ENCODE assay signal across 15 cellular contexts in genomic region chr12:10960260-10960659, GRCh38. TPM values are rescaled to one million over a fixed set of nuclear protein-coding genes. Genes with fewer than 3 reads are reported as not detected.
DNase-seq lines count a peak whose midpoint lies in the region; ATAC-seq and TF ChIP-seq lines count a peak whose summit lies in the region.
"Had no signal": no experiment of that assay in that cellular context is flagged by ENCODE, and none has a peak within 500 bp of the region (broad histone marks: within the 10 kb centered on the region; RNA-seq: fewer than 3 reads in every experiment).

No MANE protein-coding gene starts in this region.

- ATAC-seq in CD4-positive, CD25-positive, alpha-beta regulatory T cell (ENCODE audit: low read depth in 2 of 2) = peak; percentile 56 to 58
- ATAC-seq in T-cell (replicated peaks in 1 of 4) = peak; percentile 65 to 95 (median 79)
- ATAC-seq in effector memory CD8-positive, alpha-beta T cell (replicated peaks) = peak; percentile 82

- POLR2A ChIA-PET in CD4-positive, alpha-beta memory T cell (lab: Charles Lee; ENCODE audit: partially characterized antibody) = no interaction called here
- POLR2A ChIA-PET in T-cell (lab: Charles Lee) = no interaction called here

- H3K27me3 Mint-ChIP-seq in CD4-positive, CD25-positive, alpha-beta regulatory T cell = peaks cover 6% of the 10 kb centered on the region
- no peaks in the 10 kb centered on the region for H3K27me3 Mint-ChIP-seq in CD4-positive, alpha-beta memory T cell
- H3K27me3 Mint-ChIP-seq in T-cell = no peaks in the 10 kb centered on the region
- H3K27me3 Mint-ChIP-seq in effector memory CD8-positive, alpha-beta T cell = no peaks in the 10 kb centered on the region
- no peaks in the 10 kb centered on the region for H3K27me3 Mint-ChIP-seq in nephron progenitor cell (ENCODE audit: low read depth, poor library complexity)
- H3K27me3 Mint-ChIP-seq: B cell; CD8-positive, alpha-beta memory T cell had no signal

- intact Hi-C loops in CD4-positive, alpha-beta memory T cell (cut with micrococcal nuclease) = loop anchor here (1.0 kb wide), 1 partner anchor 526 kb away; no protein-coding TSS in a partner anchor
- intact Hi-C loops in adrenal gland (cut with DNase I) = no loop called here
- intact Hi-C loops in cardiac septum (cut with DNase I) = no loop called here

- peaks cover 8% of the 10 kb centered on the region for H3K4me1 ChIP-seq in CD4-positive, CD25-positive, alpha-beta regulatory T cell (ENCODE audit: control insufficient read depth, insufficient read depth, low read length, poor library complexity, severe bottlenecking)
- H3K4me1 ChIP-seq in CD4-positive, alpha-beta memory T cell (ENCODE audit: insufficient read depth, low read length) = peaks cover 19% of the 10 kb centered on the region
- H3K4me1 ChIP-seq in adrenal gland (replicated peaks in 1 of 2) = no peaks in the 10 kb centered on the region

- H3K4me3 ChIP-seq in CD4-positive, CD25-positive, alpha-beta regulatory T cell (ENCODE audit: low read depth, low read length) = no peak overlapping the region
- no peak overlapping the region for H3K4me3 ChIP-seq in CD4-positive, alpha-beta memory T cell (ENCODE audit: low read length in 2 of 2)
- H3K4me3 ChIP-seq in adrenal gland = no peak overlapping the region

- no peaks in the 10 kb centered on the region for H3K36me3 ChIP-seq in CD4-positive, CD25-positive, alpha-beta regulatory T cell (ENCODE audit: control insufficient read depth, insufficient read depth, low read length)
- H3K36me3 ChIP-seq in CD4-positive, alpha-beta memory T cell (ENCODE audit: insufficient read depth, low read length) = no peaks in the 10 kb centered on the region
- no peaks in the 10 kb centered on the region for H3K36me3 ChIP-seq in adrenal gland (replicated peaks in 1 of 2)

- DNase-seq in CD4-positive, CD25-positive, alpha-beta regulatory T cell = peak in 2 of 3 donors; percentile 36 to 48
- DNase-seq in CD4-positive, alpha-beta memory T cell = peak in 4 of 5 donors; percentile 62 to 72 (median 68)
- DNase-seq in T-cell = peak in 8 of 34 experiments; percentile 6 to 59 (median 22)
- no peak for DNase-seq in effector memory CD8-positive, alpha-beta T cell
- no peak for DNase-seq in activated naive CD4-positive, alpha-beta T cell treated with anti-CD3 and anti-CD28 coated beads, Interleukin-2, amount 50 U/mL, for 16 hours
- no peak for DNase-seq in nephron progenitor cell
- DNase-seq in adrenal gland = no peak
- no peak for DNase-seq in cardiac septum (ENCODE audit: low spot score)
- DNase-seq: DMS79 treated with DMSO at 0.1 percent for 48 hours, GOT3, NCI-H187 treated with DMSO at 0.1 percent for 48 hours, NCI-H69, SHP77 had no signal

- H3K27me3 ChIP-seq in CD4-positive, CD25-positive, alpha-beta regulatory T cell (ENCODE audit: control insufficient read depth, insufficient read depth, low read length) = no peaks in the 10 kb centered on the region
- no peaks in the 10 kb centered on the region for H3K27me3 ChIP-seq in CD4-positive, alpha-beta memory T cell (ENCODE audit: insufficient read depth, low read length)
- H3K27me3 ChIP-seq in adrenal gland = no peaks in the 10 kb centered on the region

- no peak for TF ChIP-seq CTCF in nephron progenitor cell (IDR thresholded peaks at IDR 0.05)
- TF ChIP-seq CTCF in adrenal gland (IDR thresholded peaks at IDR 0.05) = no peak

- H3K27ac ChIP-seq in CD4-positive, CD25-positive, alpha-beta regulatory T cell (ENCODE audit: insufficient read depth, low read length, poor library complexity, severe bottlenecking) = no peak overlapping the region
- no peak overlapping the region for H3K27ac ChIP-seq in CD4-positive, alpha-beta memory T cell (ENCODE audit: low read depth, low read length)
- no peak overlapping the region for H3K27ac ChIP-seq in adrenal gland

- H3K9me3 ChIP-seq in CD4-positive, CD25-positive, alpha-beta regulatory T cell (ENCODE audit: control insufficient read depth in 2 of 2, low read length in 2 of 2) = no peaks in the 10 kb centered on the region
- no peaks in the 10 kb centered on the region for H3K9me3 ChIP-seq in CD4-positive, alpha-beta memory T cell (ENCODE audit: control insufficient read depth in 1 of 2, low read length in 2 of 2)
- peaks cover 0 to 2% (median 0%) of the 10 kb centered on the region in 3 donors for H3K9me3 ChIP-seq in adrenal gland (replicated peaks in 1 of 3)

- H3K36me3 Mint-ChIP-seq in CD4-positive, CD25-positive, alpha-beta regulatory T cell = peaks cover 30% of the 10 kb centered on the region
- peaks cover 7 to 42% of the 10 kb centered on the region in 2 donors for H3K36me3 Mint-ChIP-seq in CD4-positive, alpha-beta memory T cell
- H3K36me3 Mint-ChIP-seq in T-cell (peaks cover 38% of the 10 kb centered on the region), nephron progenitor cell (ENCODE audit: low read depth) (peaks cover 78% of the 10 kb centered on the region)
- peaks cover 2% of the 10 kb centered on the region for H3K36me3 Mint-ChIP-seq in effector memory CD8-positive, alpha-beta T cell (ENCODE audit: insufficient read depth)

- whole genome bisulfite sequencing in adrenal gland, 4 donors = 76 to 86% (median 79%) methylated on average over 4 of the region's 4 CpGs

- H3K27ac Mint-ChIP-seq in CD4-positive, CD25-positive, alpha-beta regulatory T cell = peak overlapping the region in 2 of 3 donors; percentile 6 to 69
- peak overlapping the region in 4 of 7 donors; percentile 33 to 70 (median 38) for H3K27ac Mint-ChIP-seq in CD4-positive, alpha-beta memory T cell
- H3K27ac Mint-ChIP-seq in T-cell (peak overlapping the region; percentile 57 to 62), nephron progenitor cell (no peak overlapping the region)
- no peak overlapping the region for H3K27ac Mint-ChIP-seq in effector memory CD8-positive, alpha-beta T cell
- H3K27ac Mint-ChIP-seq: B cell had no signal

- TF ChIP-seq POLR2A in adrenal gland (IDR thresholded peaks at IDR 0.05) = no peak

- peaks cover 2 to 11% (median 6%) of the 10 kb centered on the region in 7 donors for H3K9me3 Mint-ChIP-seq in CD4-positive, CD25-positive, alpha-beta regulatory T cell
- H3K9me3 Mint-ChIP-seq in CD4-positive, alpha-beta memory T cell = peaks cover 0 to 10% (median 2%) of the 10 kb centered on the region in 8 donors
- H3K9me3 Mint-ChIP-seq in T-cell (peaks cover 10 to 13% (median 10%) of the 10 kb centered on the region in 3 donors), nephron progenitor cell (peaks cover 37% of the 10 kb centered on the region)
- H3K9me3 Mint-ChIP-seq in effector memory CD8-positive, alpha-beta T cell = peaks cover 0 to under 1% of the 10 kb centered on the region in 2 donors

- peak overlapping the region in 1 of 4 donors; percentile 6 for H3K4me3 Mint-ChIP-seq in CD4-positive, CD25-positive, alpha-beta regulatory T cell
- peak overlapping the region in 3 of 8 donors; percentile 1 to 22 (median 1) for H3K4me3 Mint-ChIP-seq in CD4-positive, alpha-beta memory T cell
- H3K4me3 Mint-ChIP-seq in T-cell (no peak overlapping the region), nephron progenitor cell (no peak overlapping the region)
- H3K4me3 Mint-ChIP-seq in effector memory CD8-positive, alpha-beta T cell = no peak overlapping the region
- H3K4me3 Mint-ChIP-seq: B cell had no signal

- peaks cover 20 to 51% (median 39%) of the 10 kb centered on the region in 4 donors for H3K4me1 Mint-ChIP-seq in CD4-positive, CD25-positive, alpha-beta regulatory T cell
- peaks cover 23 to 43% (median 26%) of the 10 kb centered on the region in 4 donors for H3K4me1 Mint-ChIP-seq in CD4-positive, alpha-beta memory T cell
- peaks cover 35 to 45% (median 41%) of the 10 kb centered on the region in 3 donors for H3K4me1 Mint-ChIP-seq in T-cell
- peaks cover 23 to 32% of the 10 kb centered on the region in 2 donors for H3K4me1 Mint-ChIP-seq in effector memory CD8-positive, alpha-beta T cell (ENCODE audit: low read depth in 2 of 2)
- H3K4me1 Mint-ChIP-seq in nephron progenitor cell = no peaks in the 10 kb centered on the region

- CTCF ChIA-PET in CD4-positive, alpha-beta memory T cell (lab: Charles Lee; ENCODE audit: partially characterized antibody) = interaction anchor here (1.4 kb wide), 1 partner anchor 526 kb away, joined by 4 read pairs; no protein-coding TSS in a partner anchor
- CTCF ChIA-PET in T-cell (lab: Charles Lee) = no interaction called here

RNA-seq across cellular contexts. Expression of gene TAS2R14, which starts 21.2 kb away (rescaled TPM):
- total RNA-seq in CD4-positive, CD25-positive, alpha-beta regulatory T cell = 2.5 TPM
- under 1 TPM; 0.26 to 0.96 (median 0.80) TPM for polyA plus RNA-seq in CD4-positive, CD25-positive, alpha-beta regulatory T cell
- total RNA-seq in CD4-positive, alpha-beta memory T cell = 1 to 10 TPM; 1.9 to 2.2 TPM
- under 1 TPM; 0.36 to 0.99 TPM for polyA plus RNA-seq in CD4-positive, alpha-beta memory T cell
- total RNA-seq in T-cell = 1 to 10 TPM; 2.4 to 3.5 (median 2.7) TPM
- 10 to 100 TPM in 2 of 8 donors, 1 to 10 TPM in 6; 1.1 to 16.3 (median 2.9) TPM for total RNA-seq in adrenal gland
- polyA plus RNA-seq in adrenal gland = 1 to 10 TPM in 2 of 3 donors, under 1 TPM in 1; 0.80 to 2.0 (median 1.6) TPM
- 1.3 TPM for total RNA-seq in cardiac septum

RNA-seq across cellular contexts. Expression of gene TAS2R50, which starts 26.5 kb away (rescaled TPM):
- 1.6 TPM for total RNA-seq in CD4-positive, CD25-positive, alpha-beta regulatory T cell
- not detected for polyA plus RNA-seq in CD4-positive, CD25-positive, alpha-beta regulatory T cell
- total RNA-seq in CD4-positive, alpha-beta memory T cell = 1 to 10 TPM in 1 of 2 experiments, under 1 TPM in 1; 0.80 to 1.0 TPM
- polyA plus RNA-seq in CD4-positive, alpha-beta memory T cell = not detected
- 1 to 10 TPM in 4 of 5 donors, under 1 TPM in 1; 0.61 to 2.2 (median 1.5) TPM for total RNA-seq in T-cell
- total RNA-seq in adrenal gland = 1 to 10 TPM in 7 of 8 donors, under 1 TPM in 1; 0.54 to 5.5 (median 1.4) TPM
- not detected for polyA plus RNA-seq in adrenal gland
- 0.97 TPM for total RNA-seq in cardiac septum
- polyA plus RNA-seq: CD8-positive, alpha-beta memory T cell had no signal

RNA-seq across cellular contexts. Expression of gene PRH2, which starts 31.2 kb away (rescaled TPM):
- not detected for total RNA-seq in CD4-positive, CD25-positive, alpha-beta regulatory T cell
- not detected for polyA plus RNA-seq in CD4-positive, CD25-positive, alpha-beta regulatory T cell
- not detected for total RNA-seq in CD4-positive, alpha-beta memory T cell
- polyA plus RNA-seq in CD4-positive, alpha-beta memory T cell = not detected
- total RNA-seq in T-cell (not detected), adrenal gland (not detected), cardiac septum (not detected)
- polyA plus RNA-seq in adrenal gland = 1 to 10 TPM in 2 of 3 donors, not detected in 1; 1.0 to 1.6 TPM
- total RNA-seq: B cell; CD8-positive, alpha-beta memory T cell had no signal
- polyA plus RNA-seq: CD8-positive, alpha-beta memory T cell had no signal

RNA-seq across cellular contexts. Expression of gene TAS2R20, which starts 37.8 kb away (rescaled TPM):
- 2.2 TPM for total RNA-seq in CD4-positive, CD25-positive, alpha-beta regulatory T cell
- polyA plus RNA-seq in CD4-positive, CD25-positive, alpha-beta regulatory T cell = under 1 TPM in 2 of 4 donors, not detected in 2; 0.12 to 0.39 TPM
- total RNA-seq in CD4-positive, alpha-beta memory T cell = 1 to 10 TPM; 1.3 to 2.5 TPM
- under 1 TPM in 1 of 2 donors, not detected in 1; 0.14 TPM for polyA plus RNA-seq in CD4-positive, alpha-beta memory T cell
- total RNA-seq in T-cell (1 to 10 TPM; 1.7 to 3.0 (median 2.6) TPM), adrenal gland (1 to 10 TPM in 6 of 8 donors, under 1 TPM in 2; 0.69 to 9.1 (median 2.0) TPM), cardiac septum (1.3 TPM)
- polyA plus RNA-seq in adrenal gland = under 1 TPM; 0.17 to 0.42 (median 0.24) TPM
- polyA plus RNA-seq: CD8-positive, alpha-beta memory T cell had no signal

RNA-seq across cellular contexts. Expression of gene TAS2R13, which starts 50.9 kb away (rescaled TPM):
- 1.4 TPM for total RNA-seq in CD4-positive, CD25-positive, alpha-beta regulatory T cell
- polyA plus RNA-seq in CD4-positive, CD25-positive, alpha-beta regulatory T cell = not detected
- total RNA-seq in CD4-positive, alpha-beta memory T cell = under 1 TPM; 0.79 to 0.86 TPM
- not detected for polyA plus RNA-seq in CD4-positive, alpha-beta memory T cell
- total RNA-seq in T-cell (1 to 10 TPM in 4 of 5 donors, under 1 TPM in 1; 0.79 to 1.5 (median 1.2) TPM), adrenal gland (10 to 100 TPM in 1 of 8 donors, 1 to 10 TPM in 6, under 1 TPM in 1; 0.79 to 16.4 (median 1.6) TPM), cardiac septum (1.0 TPM)
- under 1 TPM in 1 of 3 donors, not detected in 2; 0.03 TPM for polyA plus RNA-seq in adrenal gland
- polyA plus RNA-seq: CD8-positive, alpha-beta memory T cell had no signal

Comparison
In these comparisons a context has a peak if more than half of its experiments do, and no peak if none do; other contexts are left out.
1. DNase-seq: peak in CD4-positive, CD25-positive, alpha-beta regulatory T cell (2 of 3) and CD4-positive, alpha-beta memory T cell (4 of 5); none in effector memory CD8-positive, alpha-beta T cell (0 of 3), activated naive CD4-positive, alpha-beta T cell treated with anti-CD3 and anti-CD28 coated beads, Interleukin-2, amount 50 U/mL, for 16 hours (single experiment), nephron progenitor cell (single experiment), adrenal gland (0 of 7) and cardiac septum (single experiment).
2. H3K27ac Mint-ChIP-seq: peak in CD4-positive, CD25-positive, alpha-beta regulatory T cell (2 of 3), CD4-positive, alpha-beta memory T cell (4 of 7) and T-cell (2 of 2); none in effector memory CD8-positive, alpha-beta T cell (0 of 2) and nephron progenitor cell (single experiment).
3. Peak in every context shown above with its lines, with median percentiles within 50 percentile points of each other: ATAC-seq.